11 cellular contexts compared by ENCODE assay signal in genomic region chr1:199954701-199955100, GRCh38.
DNase-seq lines count a peak whose midpoint lies in the region; ATAC-seq and TF ChIP-seq lines count a peak whose summit lies in the region.
"Had no signal": no experiment of that assay in that cellular context is flagged by ENCODE, and none has a peak within 500 bp of the region (broad histone marks: within the 10 kb centered on the region; RNA-seq: fewer than 3 reads in every experiment).

No MANE protein-coding gene starts in this region.

- no peaks in the 10 kb centered on the region for H3K36me3 Mint-ChIP-seq in HFFc6 (ENCODE audit: low read depth)
- H3K36me3 Mint-ChIP-seq in stimulated activated memory B cell treated with anti-CD40 and anti-IgM and Interleukin-4, amounts not matched to agents 10 μg/mL and 1 μg/mL and 100 μg/mL, for 72 hours, result no peaks in the 10 kb centered on the region
- H3K36me3 Mint-ChIP-seq: memory B cell had no signal

- DNase-seq in Daoy (ENCODE audit: low read depth), result peak; percentile 16
- DNase-seq in HFFc6, result no peak
- no peak for DNase-seq in astrocyte of the spinal cord (ENCODE audit: low read depth, low spot score)
- no peak for DNase-seq in activated effector memory CD4-positive, alpha-beta T cell treated with Interleukin-2 at 50 U/mL for 16 hours
- DNase-seq in stimulated activated CD4-positive, alpha-beta T cell treated with anti-CD3 and anti-CD28 coated beads, Interleukin-1b, Interleukin-23, amount 100 ng/mL, for 48 hours, result no peak
- no peak for DNase-seq in suprapubic skin (ENCODE audit: low spot score in 2 of 2)
- DNase-seq: cortex of kidney; stimulated activated CD4-positive, alpha-beta T cell treated with anti-CD3 and anti-CD28 coated beads, Interleukin-4, amount 100 ng/mL, for 4 hours had no signal

- H3K27me3 ChIP-seq in liver (ENCODE audit: control insufficient read depth in 4 of 4, insufficient read depth in 4 of 4, low read length in 3 of 4) (no peaks in the 10 kb centered on the region), suprapubic skin (no peaks in the 10 kb centered on the region)

- in situ Hi-C loops in astrocyte of the spinal cord (cut with HindIII; ENCODE audit: low sequenced_read_pairs), result no loop called here

- peak; percentile 77 for TF ChIP-seq RAD21 in liver (IDR thresholded peaks at IDR 0.05)

- H3K4me1 ChIP-seq in liver (ENCODE audit: control insufficient read depth in 4 of 4, insufficient read depth in 4 of 4, low read length in 3 of 4), result no peaks in the 10 kb centered on the region
- H3K4me1 ChIP-seq in suprapubic skin, result no peaks in the 10 kb centered on the region

- 39% methylated on average over 3 of the region's 3 CpGs for WGBS in liver
- WGBS in suprapubic skin, result 46% methylated on average over 3 of the region's 3 CpGs

- peaks cover 6% of the 10 kb centered on the region for H3K4me1 Mint-ChIP-seq in HFFc6 (ENCODE audit: low read depth)
- no peaks in the 10 kb centered on the region for H3K4me1 Mint-ChIP-seq in stimulated activated memory B cell treated with anti-CD40 and anti-IgM and Interleukin-4, amounts not matched to agents 10 μg/mL and 1 μg/mL and 100 μg/mL, for 72 hours
- H3K4me1 Mint-ChIP-seq: memory B cell had no signal

- no peak overlapping the region for H3K27ac ChIP-seq in liver (ENCODE audit: low read depth in 1 of 2, low read length in 2 of 2)
- H3K27ac ChIP-seq in suprapubic skin, result no peak overlapping the region

- H3K9me3 Mint-ChIP-seq in HFFc6, result no peaks in the 10 kb centered on the region
- H3K9me3 Mint-ChIP-seq in stimulated activated memory B cell treated with anti-CD40 and anti-IgM and Interleukin-4, amounts not matched to agents 10 μg/mL and 1 μg/mL and 100 μg/mL, for 72 hours, result no peaks in the 10 kb centered on the region

- H3K9me3 ChIP-seq in liver (ENCODE audit: control insufficient read depth in 4 of 4, low read length in 3 of 4) (no peaks in the 10 kb centered on the region), suprapubic skin (no peaks in the 10 kb centered on the region)

- no peak for TF ChIP-seq POLR2A in suprapubic skin (IDR thresholded peaks at IDR 0.05)

- no peak overlapping the region for H3K4me3 ChIP-seq in astrocyte of the spinal cord (ENCODE audit: low read depth, low read length)
- H3K4me3 ChIP-seq in liver (ENCODE audit: low read depth in 1 of 3, low read length in 3 of 3), result no peak overlapping the region
- H3K4me3 ChIP-seq in suprapubic skin, result no peak overlapping the region

- no peak overlapping the region for H3K27ac Mint-ChIP-seq in HFFc6
- no peak overlapping the region for H3K27ac Mint-ChIP-seq in stimulated activated memory B cell treated with anti-CD40 and anti-IgM and Interleukin-4, amounts not matched to agents 10 μg/mL and 1 μg/mL and 100 μg/mL, for 72 hours
- H3K27ac Mint-ChIP-seq: memory B cell had no signal

- no peak overlapping the region for H3K4me3 Mint-ChIP-seq in HFFc6
- H3K4me3 Mint-ChIP-seq in stimulated activated memory B cell treated with anti-CD40 and anti-IgM and Interleukin-4, amounts not matched to agents 10 μg/mL and 1 μg/mL and 100 μg/mL, for 72 hours, result no peak overlapping the region
- H3K4me3 Mint-ChIP-seq: memory B cell had no signal

- no peak overlapping the region for H3K9ac ChIP-seq in liver (ENCODE audit: low read depth in 1 of 2, low read length in 2 of 2)

- TF ChIP-seq CTCF in HFFc6 (IDR thresholded peaks at IDR 0.05) (peak; percentile 54), astrocyte of the spinal cord (IDR thresholded peaks at IDR 0.05; ENCODE audit: low read depth, low read length) (peak; percentile 47), liver (IDR thresholded peaks at IDR 0.05; ENCODE audit: low read depth, low read length, missing input control) (peak; percentile 59), suprapubic skin (IDR thresholded peaks at IDR 0.05) (no peak)

- TF ChIP-seq EP300 in suprapubic skin (IDR thresholded peaks at IDR 0.05), result no peak

- no peaks in the 10 kb centered on the region for H3K36me3 ChIP-seq in liver (ENCODE audit: control insufficient read depth in 4 of 4, insufficient read depth in 3 of 4, low read depth in 1 of 4, low read length in 3 of 4)
- no peaks in the 10 kb centered on the region for H3K36me3 ChIP-seq in suprapubic skin

- no peak for ATAC-seq in stimulated activated memory B cell treated with anti-CD40 and anti-IgM and Interleukin-4, amounts not matched to agents 10 μg/mL and 1 μg/mL and 100 μg/mL, for 72 hours

- peaks cover 5% of the 10 kb centered on the region for H3K27me3 Mint-ChIP-seq in HFFc6 (ENCODE audit: insufficient read depth)
- peaks cover 30% of the 10 kb centered on the region for H3K27me3 Mint-ChIP-seq in stimulated activated memory B cell treated with anti-CD40 and anti-IgM and Interleukin-4, amounts not matched to agents 10 μg/mL and 1 μg/mL and 100 μg/mL, for 72 hours

TF ChIP-seq in liver, 16 proteins besides CTCF, POLR2A, EP300 and RAD21:
- TF ChIP-seq, protein P1, sequence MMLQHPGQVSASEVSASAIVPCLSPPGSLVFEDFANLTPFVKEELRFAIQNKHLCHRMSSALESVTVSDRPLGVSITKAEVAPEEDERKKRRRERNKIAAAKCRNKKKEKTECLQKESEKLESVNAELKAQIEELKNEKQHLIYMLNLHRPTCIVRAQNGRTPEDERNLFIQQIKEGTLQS (IDR thresholded peaks at IDR 0.05), result no peak
- no peak for TF ChIP-seq HNF4G (IDR thresholded peaks at IDR 0.05)
TF ChIP-seq in liver: peak in this region for 0.

Comparison
In these comparisons a context has a peak if more than half of its experiments do, and no peak if none do; other contexts are left out.
1. CTCF ChIP-seq: peak in HFFc6 (single experiment), astrocyte of the spinal cord (single experiment) and liver (single experiment); none in suprapubic skin (0 of 2).